In genomic region chr13:26185720-26186119, GRCh38 we compare ENCODE assay signal across 8 cellular contexts. TPM values are rescaled to one million over a fixed set of nuclear protein-coding genes. Genes with fewer than 3 reads are reported as not detected.
A peak's percentile ranks its signal among the peaks of the same experiment; 100 is the strongest.
DNase-seq lines count a peak whose midpoint lies in the region; ATAC-seq and TF ChIP-seq lines count a peak whose summit lies in the region.

No MANE protein-coding gene starts in this region.

- 57 to 76% methylated on average over 4 to 5 of the region's 8 CpGs for WGBS in mesodermal cell (ENCODE audit: insufficient coverage in 2 of 2), 2 experiments

- TF ChIP-seq POLR2A in GM18505 (IDR thresholded peaks at IDR 0.05; ENCODE audit: borderline replicate concordance, extremely low read depth, insufficient read depth, insufficient read length) (no peak), breast epithelium (IDR thresholded peaks at IDR 0.05) (no peak)

- TF ChIP-seq CTCF in breast epithelium (IDR thresholded peaks at IDR 0.05): no peak

- H3K27ac ChIP-seq in breast epithelium (peak overlapping the region; percentile 69 to 84), mesodermal cell (ENCODE audit: low read depth, low read length, severe bottlenecking) (no peak overlapping the region)

- intact Hi-C loops in breast epithelium (cut with DNase I; ENCODE audit: low total_unique reads): loop anchor here (10.0 kb wide), 1 partner anchor 509 kb away; no protein-coding TSS in a partner anchor

- H3K4me3 ChIP-seq in breast epithelium (peak overlapping the region; percentile 55 to 92 (median 60)), mesodermal cell (ENCODE audit: extremely low read depth, insufficient read depth, low read length, poor library complexity, severe bottlenecking) (peak overlapping the region; percentile 30)

- H3K36me3 ChIP-seq in breast epithelium (no peaks in the 10 kb centered on the region), mesodermal cell (ENCODE audit: control insufficient read depth, insufficient read depth, low read length) (no peaks in the 10 kb centered on the region)

- H3K27me3 ChIP-seq in breast epithelium: no peaks in the 10 kb centered on the region

- DNase-seq in breast epithelium (ENCODE audit: low spot score in 2 of 2): no peak
- DNase-seq in NCI-H345 (lab: John Stamatoyannopoulos, UW): no peak
- no peak for DNase-seq in stimulated activated CD4-positive, alpha-beta T cell treated with anti-CD3 and anti-CD28 coated beads, Interleukin-15, amount 100 ng/mL, for 24 hours
- DNase-seq in HT-29 (ENCODE audit: low spot score): no peak

- H3K9me3 ChIP-seq in breast epithelium (no peaks in the 10 kb centered on the region), mesodermal cell (ENCODE audit: control insufficient read depth, low read length) (no peaks in the 10 kb centered on the region)

- ATAC-seq in GM18505 (IDR thresholded peaks at IDR 0.05; ENCODE audit: unreplicated experiment) (peak; percentile 2), HG03135 (IDR thresholded peaks at IDR 0.05; ENCODE audit: unreplicated experiment) (peak; percentile 4), HG03442 (IDR thresholded peaks at IDR 0.05; ENCODE audit: unreplicated experiment) (no peak)

- H3K4me1 ChIP-seq in breast epithelium (no peaks in the 10 kb centered on the region), mesodermal cell (ENCODE audit: control insufficient read depth, insufficient read depth, low read length, poor library complexity, severe bottlenecking) (no peaks in the 10 kb centered on the region)

RNA-seq across cellular contexts. Expression of gene RNF6, which starts 36.4 kb away (rescaled TPM):
- total RNA-seq in breast epithelium: 10 to 100 TPM; 21.0 to 31.5 (median 27.7) TPM
- polyA plus RNA-seq in mesodermal cell (2013, experiment 1 of 2): 20.9 TPM
- polyA plus RNA-seq in mesodermal cell (2013, experiment 2 of 2): 24.6 TPM
- 50.3 and 55.6 TPM in 2 replicates for total RNA-seq in HT-29 (2014; rRNA removed; shearing (Covaris generic))
